Comparison of ENCODE assay signal across 10 cellular contexts in genomic region chr1:24914226-24915069, GRCh38. TPM values are rescaled to one million over a fixed set of nuclear protein-coding genes. Genes with fewer than 3 reads are reported as not detected.
A peak's percentile ranks its signal among the peaks of the same experiment; 100 is the strongest.
DNase-seq lines count a peak whose midpoint lies in the region; ATAC-seq, FAIRE-seq and TF ChIP-seq lines count a peak whose summit lies in the region.
"Had no signal": no experiment of that assay in that cellular context is flagged by ENCODE, and none has a peak within 500 bp of the region (broad histone marks: within the 10 kb centered on the region; RNA-seq: fewer than 3 reads in every experiment).

No MANE protein-coding gene starts in this region.

- H3K9me3 ChIP-seq in SK-N-SH (no peaks in the 10 kb centered on the region), skeletal muscle satellite cell (replicated peaks; ENCODE audit: low read length) (no peaks in the 10 kb centered on the region)

- peak overlapping the region in 1 of 2 experiments; percentile 74; a peak in 2 of 4 replicates for H3K27ac ChIP-seq in SK-N-SH (ENCODE audit: low read depth in 2 of 2, low read length in 1 of 2)

- H3K27me3 ChIP-seq in SK-N-SH (ENCODE audit: insufficient read depth) (no peaks in the 10 kb centered on the region), skeletal muscle satellite cell (ENCODE audit: control insufficient read depth, insufficient read depth, low read length) (no peaks in the 10 kb centered on the region)

- H3K9ac ChIP-seq in SK-N-SH: no peak overlapping the region
- H3K9ac ChIP-seq in skeletal muscle satellite cell (ENCODE audit: low read depth, low read length): peak overlapping the region; percentile 63

- no peak for ATAC-seq in GM21447 (IDR thresholded peaks at IDR 0.05; ENCODE audit: unreplicated experiment)

- H3K9me2 ChIP-seq in SK-N-SH: no peaks in the 10 kb centered on the region

- no peak overlapping the region for H2AFZ ChIP-seq in SK-N-SH (ENCODE audit: low read depth)

- peaks cover 0 to 30% of the 10 kb centered on the region in 2 experiments; a peak in 1 of 4 replicates for H3K4me1 ChIP-seq in SK-N-SH (ENCODE audit: control insufficient read depth in 1 of 2, insufficient read depth in 2 of 2, low read depth in 1 of 2, low read length in 1 of 2)
- H3K4me1 ChIP-seq in skeletal muscle satellite cell (ENCODE audit: control insufficient read depth, insufficient read depth, low read length): peaks cover 10% of the 10 kb centered on the region

- H4K20me1 ChIP-seq in SK-N-SH (ENCODE audit: insufficient read depth): no peaks in the 10 kb centered on the region

- no peak for FAIRE-seq in GM12892 (lab: Jason Lieb, UNC)

- WGBS in SK-N-SH (ENCODE audit: low lambda C conversion rate): 60% methylated on average over 20 of the region's 33 CpGs

- TF ChIP-seq CTCF in SK-N-SH (IDR thresholded peaks at IDR 0.05) (no peak), fibroblast of villous mesenchyme (IDR thresholded peaks at IDR 0.05; ENCODE audit: insufficient read depth, low read depth, low read length) (no peak)

- H3K36me3 ChIP-seq in SK-N-SH (replicated peaks in 1 of 2; ENCODE audit: control insufficient read depth in 1 of 2, insufficient read depth in 2 of 2, low read length in 1 of 2): no peaks in the 10 kb centered on the region
- H3K36me3 ChIP-seq in skeletal muscle satellite cell (ENCODE audit: insufficient read depth, low read length): no peaks in the 10 kb centered on the region

- POLR2A ChIA-PET in SK-N-SH (lab: Yijun Ruan, JAX): interaction anchor here (1.0 kb wide), 1 partner anchor 319 kb away, joined by 4 read pairs; no protein-coding TSS in a partner anchor

- H3K4me2 ChIP-seq in SK-N-SH (no peak overlapping the region), skeletal muscle satellite cell (ENCODE audit: low read length) (peak overlapping the region; percentile 4)

- no peak for TF ChIP-seq EP300 in SK-N-SH (IDR thresholded peaks at IDR 0.05; ENCODE audit: borderline replicate concordance in 1 of 2, low read depth in 1 of 2, low read length in 1 of 2)

- H3K4me3 ChIP-seq in SK-N-SH (ENCODE audit: low read depth in 2 of 2, low read length in 1 of 2) (no peak overlapping the region), fibroblast of villous mesenchyme (ENCODE audit: low read depth, low read length) (no peak overlapping the region), skeletal muscle satellite cell (ENCODE audit: low read length) (no peak overlapping the region)

- peak; percentile 21; the same call in 1 of the 2 replicates for TF ChIP-seq POLR2A in GM12892 (IDR thresholded peaks at IDR 0.05; ENCODE audit: low read depth, low read length)

- TF ChIP-seq RAD21 in SK-N-SH (IDR thresholded peaks at IDR 0.05; ENCODE audit: low read length): no peak

- no peak for DNase-seq in GM12892 (ENCODE audit: insufficient read length)
- peak; percentile 89 for DNase-seq in SK-N-SH
- peak; percentile 20 for DNase-seq in fibroblast of villous mesenchyme (ENCODE audit: low read depth)
- DNase-seq in NCI-H146 treated with DMSO at 0.1 percent for 48 hours (lab: John Stamatoyannopoulos, UW; ENCODE audit: unreplicated experiment): no peak
- no peak for DNase-seq in activated CD4-positive, alpha-beta T cell treated with anti-CD3 and anti-CD28 coated beads for 1 hour
- no peak for DNase-seq in activated CD4-positive, alpha-beta T cell treated with anti-CD3 and anti-CD28 coated beads for 48 hours
- DNase-seq: activated CD8-positive, alpha-beta memory T cell treated with anti-CD3 and anti-CD28 coated beads, Interleukin-2, amount 50 U/mL, for 4 hours; naive B cell had no signal

- H3K79me2 ChIP-seq in SK-N-SH (ENCODE audit: insufficient read depth): no peaks in the 10 kb centered on the region

- H3F3A ChIP-seq in SK-N-SH (replicated peaks; ENCODE audit: insufficient read depth): no peaks in the 10 kb centered on the region

- CTCF ChIA-PET in SK-N-SH (lab: Yijun Ruan, JAX): interaction anchor here (0.8 to 3.0 kb wide), 8 partner anchors 12 to 184 kb away, joined by 3 to 29 read pairs (median 4); partner anchors contain the start of gene RUNX3

TF ChIP-seq in SK-N-SH, 30 proteins besides CTCF, POLR2A, EP300 and RAD21:
- TF ChIP-seq, protein P1, sequence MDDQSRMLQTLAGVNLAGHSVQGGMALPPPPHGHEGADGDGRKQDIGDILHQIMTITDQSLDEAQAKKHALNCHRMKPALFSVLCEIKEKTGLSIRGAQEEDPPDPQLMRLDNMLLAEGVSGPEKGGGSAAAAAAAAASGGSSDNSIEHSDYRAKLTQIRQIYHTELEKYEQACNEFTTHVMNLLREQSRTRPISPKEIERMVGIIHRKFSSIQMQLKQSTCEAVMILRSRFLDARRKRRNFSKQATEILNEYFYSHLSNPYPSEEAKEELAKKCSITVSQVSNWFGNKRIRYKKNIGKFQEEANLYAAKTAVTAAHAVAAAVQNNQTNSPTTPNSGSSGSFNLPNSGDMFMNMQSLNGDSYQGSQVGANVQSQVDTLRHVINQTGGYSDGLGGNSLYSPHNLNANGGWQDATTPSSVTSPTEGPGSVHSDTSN (IDR thresholded peaks at IDR 0.05): peak; percentile 32; the same call in 1 of the 2 replicates
- TF ChIP-seq MXI1 (IDR thresholded peaks at IDR 0.05; ENCODE audit: low read depth, low read length) (peak; percentile 47; the same call in 1 of the 2 replicates), USF2 (IDR thresholded peaks at IDR 0.05; ENCODE audit: borderline replicate concordance, low read depth, low read length) (no peak), CHD2 (IDR thresholded peaks at IDR 0.05; ENCODE audit: low read length, partially characterized antibody) (peak; percentile 14)

RNA-seq across cellular contexts. Expression of gene RUNX3, which starts 15.6 kb away (rescaled TPM):
- 38.6 TPM for polyA plus RNA-seq in GM12892 (2012; ENCODE audit: missing spikeins)
- not detected in 2 replicates for polyA plus RNA-seq in SK-N-SH (2012; rRNA removed)
- not detected in 2 replicates for polyA plus RNA-seq in SK-N-SH (2012; cell fraction: cytosol; rRNA removed)
- polyA plus RNA-seq in SK-N-SH (2012; cell fraction: nucleus; rRNA removed): not detected in 2 replicates
- total RNA-seq in fibroblast of villous mesenchyme: not detected in 2 replicates
- not detected in 2 replicates for total RNA-seq in skeletal muscle satellite cell (2012; rRNA removed)

Comparison
In these comparisons a context has a peak if more than half of its experiments do, and no peak if none do; other contexts are left out.
1. DNase-seq: peak in SK-N-SH (single experiment) and fibroblast of villous mesenchyme (single experiment); none in GM12892 (single experiment), NCI-H146 treated with DMSO at 0.1 percent for 48 hours (single experiment), activated CD4-positive, alpha-beta T cell treated with anti-CD3 and anti-CD28 coated beads for 1 hour (single experiment) and activated CD4-positive, alpha-beta T cell treated with anti-CD3 and anti-CD28 coated beads for 48 hours (single experiment).